In genomic region chr3:152058906-152059305, GRCh38 we compare ENCODE assay signal across 34 cellular contexts.
"Had no signal": no experiment of that assay in that cellular context is flagged by ENCODE, and none has a peak within 500 bp of the region (broad histone marks: within the 10 kb centered on the region; RNA-seq: fewer than 3 reads in every experiment).

No MANE protein-coding gene starts in this region.

- H3K27ac Mint-ChIP-seq: activated B cell treated with CpG ODN at 0.5 μM for 24 hours; activated CD4-positive, alpha-beta memory T cell treated with anti-CD3 and anti-CD28 coated beads for 36 hours; activated naive CD4-positive, alpha-beta T cell treated with anti-CD3 and anti-CD28 coated beads for 36 hours; activated naive CD4-positive, alpha-beta T cell treated with anti-CD3 and anti-CD28 coated beads, Interleukin-2, amount 50 U/mL, for 72 hours; activated T-helper 1 cell treated with anti-CD3 and anti-CD28 coated beads, Interleukin-12 subunit alpha, Interleukin-12 subunit beta, Interleukin-2, Interleukin-4 antibody, amounts not matched to agents 30 ng/mL and 10 ng/mL and 1 ng/mL, durations not matched to agents 14 hours and 24 hours and 36 hours had no signal

- H3K27ac ChIP-seq: adrenal gland, brain microvascular endothelial cell, Peyer's patch, RWPE1, VCaP had no signal

- H3K9me3 ChIP-seq: adrenal gland, Peyer's patch had no signal

- H3K4me3 ChIP-seq: adrenal gland, Peyer's patch had no signal

- H3K9me3 Mint-ChIP-seq: activated B cell treated with CpG ODN at 0.5 μM for 24 hours; activated CD4-positive, alpha-beta memory T cell treated with anti-CD3 and anti-CD28 coated beads for 36 hours; activated naive CD4-positive, alpha-beta T cell treated with anti-CD3 and anti-CD28 coated beads for 36 hours; activated T-helper 1 cell treated with anti-CD3 and anti-CD28 coated beads, Interleukin-12 subunit alpha, Interleukin-12 subunit beta, Interleukin-2, Interleukin-4 antibody, amounts not matched to agents 30 ng/mL and 10 ng/mL and 1 ng/mL, durations not matched to agents 14 hours and 24 hours and 36 hours had no signal

- H3K36me3 ChIP-seq: adrenal gland, brain microvascular endothelial cell, Peyer's patch had no signal

- H3K27me3 Mint-ChIP-seq: activated CD4-positive, alpha-beta memory T cell treated with anti-CD3 and anti-CD28 coated beads for 36 hours had no signal

- H3K36me3 Mint-ChIP-seq: activated CD4-positive, alpha-beta memory T cell treated with anti-CD3 and anti-CD28 coated beads for 36 hours; activated naive CD4-positive, alpha-beta T cell treated with anti-CD3 and anti-CD28 coated beads, Interleukin-2, amount 50 U/mL, for 72 hours had no signal

- H3K4me1 ChIP-seq: adrenal gland, Peyer's patch had no signal

- DNase-seq: activated B cell treated with CpG ODN at 0.5 μM for 24 hours; activated CD4-positive, alpha-beta memory T cell treated with anti-CD3 and anti-CD28 coated beads for 36 hours; activated CD4-positive, alpha-beta T cell treated with anti-CD3 and anti-CD28 coated beads for 4 hours; activated CD4-positive, alpha-beta T cell treated with anti-CD3 and anti-CD28 coated beads, Interleukin-2, amount 50 U/mL, for 1 hour; activated CD4-positive, CD25-positive, alpha-beta regulatory T cell treated with anti-CD3 and anti-CD28 coated beads, Interleukin-2, amount 50 U/mL, for 72 hours; activated CD8-positive, alpha-beta memory T cell treated with anti-CD3 and anti-CD28 coated beads, Interleukin-2, amount 50 U/mL, for 4 hours; activated gamma-delta T cell treated with Interleukin-2 at 50 U/mL for 16 hours; activated naive CD4-positive, alpha-beta T cell treated with anti-CD3 and anti-CD28 coated beads for 36 hours; activated T-cell treated with anti-CD3 and anti-CD28 coated beads for 4 hours; activated T-cell treated with anti-CD3 and anti-CD28 coated beads, Interleukin-2, amount 50 U/mL, for 4 hours; adrenal gland; brain microvascular endothelial cell; central memory CD4-positive, alpha-beta T cell; Karpas-422; KBM-7; NCI-H1105; NCI-H1436; NCI-H1694; NCI-H1930; NCI-H2081 treated with DMSO at 0.1 percent for 48 hours; NCI-H510A; NCI-H526 treated with DMSO at 0.1 percent for 48 hours; NCI-H82; Peyer's patch; SIG-M5; T-helper 1 cell; T-helper 2 cell; T-helper 9 cell had no signal

- H3K4me3 Mint-ChIP-seq: activated B cell treated with CpG ODN at 0.5 μM for 24 hours; activated CD4-positive, alpha-beta memory T cell treated with anti-CD3 and anti-CD28 coated beads for 36 hours; activated naive CD4-positive, alpha-beta T cell treated with anti-CD3 and anti-CD28 coated beads for 36 hours; activated T-cell treated with anti-CD3 and anti-CD28 coated beads, Interleukin-2, amount 50 U/mL, for 4 hours; activated T-helper 1 cell treated with anti-CD3 and anti-CD28 coated beads, Interleukin-12 subunit alpha, Interleukin-12 subunit beta, Interleukin-2, Interleukin-4 antibody, amounts not matched to agents 30 ng/mL and 10 ng/mL and 1 ng/mL, durations not matched to agents 14 hours and 24 hours and 36 hours had no signal

- H3K27me3 ChIP-seq: adrenal gland, brain microvascular endothelial cell, Peyer's patch had no signal

- ATAC-seq: activated naive CD4-positive, alpha-beta T cell treated with anti-CD3 and anti-CD28 coated beads, Interleukin-2, amount 50 U/mL, for 72 hours; activated T-cell treated with anti-CD3 and anti-CD28 coated beads, Interleukin-2, amount 50 U/mL, for 4 hours; Right ventricle myocardium inferior; SK-N-SH treated with all-trans-retinoic acid at 6 μM for 48 hours had no signal

- H3K4me1 Mint-ChIP-seq: activated B cell treated with CpG ODN at 0.5 μM for 24 hours had no signal
